ENCODE assay signal across 27 cellular contexts in genomic region chr3:13345284-13345683, GRCh38.
"Had no signal": no experiment of that assay in that cellular context is flagged by ENCODE, and none has a peak within 500 bp of the region (broad histone marks: within the 10 kb centered on the region; RNA-seq: fewer than 3 reads in every experiment).

No MANE protein-coding gene starts in this region.

- H3K9me3 ChIP-seq: heart left ventricle, left lung, lower lobe of right lung, neutrophil, ovary, transverse colon had no signal

- H3K27ac Mint-ChIP-seq: nephron, progenitor cell of endocrine pancreas had no signal

- H3K27ac ChIP-seq: brain microvascular endothelial cell, heart left ventricle, left lung, lower lobe of right lung, neutrophil, ovary, transverse colon, WERI-Rb-1 had no signal

- H3K9me3 Mint-ChIP-seq: activated CD4-positive, alpha-beta T cell treated with anti-CD3 and anti-CD28 coated beads, Interleukin-2, amount 10 ng/mL, durations not matched to agents 24 days and 14 days; activated CD8-positive, alpha-beta T cell treated with anti-CD3 and anti-CD28 coated beads for 36 hours; activated T-helper 1 cell treated with anti-CD3 and anti-CD28 coated beads, Interleukin-12 subunit alpha, Interleukin-12 subunit beta, Interleukin-2, Interleukin-4 antibody, amounts not matched to agents 30 ng/mL and 10 ng/mL and 1 ng/mL, durations not matched to agents 14 hours and 24 hours and 36 hours had no signal

- H3K4me2 ChIP-seq: smooth muscle cell had no signal

- DNase-seq: activated CD4-positive, alpha-beta T cell treated with anti-CD3 and anti-CD28 coated beads, Interleukin-2, amount 10 ng/mL, durations not matched to agents 24 days and 14 days; activated CD4-positive, CD25-positive, alpha-beta regulatory T cell treated with anti-CD3 and anti-CD28 coated beads, Interleukin-2, amount 50 U/mL, for 72 hours; activated CD8-positive, alpha-beta T cell treated with anti-CD3 and anti-CD28 coated beads for 36 hours; activated effector memory CD4-positive, alpha-beta T cell treated with anti-CD3 and anti-CD28 coated beads, Interleukin-2, amount 50 U/mL, for 16 hours; activated naive CD4-positive, alpha-beta T cell treated with anti-CD3 and anti-CD28 coated beads, Interleukin-2, amount 50 U/mL, for 16 hours; activated T-cell treated with anti-CD3 and anti-CD28 coated beads for 4 hours; amniotic stem cell; brain microvascular endothelial cell; foreskin fibroblast; heart left ventricle; kidney glomerular epithelial cell; lower lobe of right lung; mesenchymal stem cell; ovary; stimulated activated CD4-positive, alpha-beta T cell treated with anti-CD3 and anti-CD28 coated beads, Interleukin-1b, Interleukin-23, amount 100 ng/mL, for 48 hours; stimulated activated naive CD4-positive, alpha-beta T cell treated with Interleukin-2 at 50 U/mL for 16 hours; T-helper 17 cell; T1000; transverse colon; WERI-Rb-1 had no signal

- H3K36me3 ChIP-seq: brain microvascular endothelial cell, ovary, transverse colon had no signal

- H3K27me3 Mint-ChIP-seq: activated CD4-positive, alpha-beta T cell treated with anti-CD3 and anti-CD28 coated beads, Interleukin-2, amount 10 ng/mL, durations not matched to agents 24 days and 14 days; activated CD8-positive, alpha-beta T cell treated with anti-CD3 and anti-CD28 coated beads for 36 hours; progenitor cell of endocrine pancreas; T-helper 17 cell had no signal

- ATAC-seq: activated CD8-positive, alpha-beta T cell treated with anti-CD3 and anti-CD28 coated beads for 36 hours; esophagus mucosa; heart left ventricle; left lung; lower lobe of right lung; T-helper 17 cell had no signal

- H3K4me1 ChIP-seq: left lung had no signal

- H3K4me3 ChIP-seq: heart left ventricle, left lung, lower lobe of right lung, ovary, smooth muscle cell, transverse colon had no signal

- H3K27me3 ChIP-seq: brain microvascular endothelial cell, heart left ventricle, left lung, neutrophil, ovary, transverse colon had no signal

- H3K4me3 Mint-ChIP-seq: activated CD4-positive, alpha-beta T cell treated with anti-CD3 and anti-CD28 coated beads, Interleukin-2, amount 10 ng/mL, durations not matched to agents 24 days and 14 days; activated CD8-positive, alpha-beta T cell treated with anti-CD3 and anti-CD28 coated beads for 36 hours; activated T-helper 1 cell treated with anti-CD3 and anti-CD28 coated beads, Interleukin-12 subunit alpha, Interleukin-12 subunit beta, Interleukin-2, Interleukin-4 antibody, amounts not matched to agents 30 ng/mL and 10 ng/mL and 1 ng/mL, durations not matched to agents 14 hours and 24 hours and 36 hours; nephron; T-helper 17 cell had no signal
